Comparison of ENCODE assay signal across 1 cellular context in genomic region chr7:36366649-36367560, GRCh38.
TF ChIP-seq lines count a peak whose summit lies in the region.

No MANE protein-coding gene starts in this region.

TF ChIP-seq in HepG2, 621 proteins besides CTCF, POLR2A, EP300 and RAD21 (continued from another document and continues in another):
- no peak for TF ChIP-seq PBX2 (CRISPR knock-in tag; IDR thresholded peaks at IDR 0.05)
- no peak for TF ChIP-seq AFF4 (CRISPR knock-in tag; IDR thresholded peaks at IDR 0.05)
- TF ChIP-seq CHCHD3 (CRISPR knock-in tag; IDR thresholded peaks at IDR 0.05): no peak
- TF ChIP-seq AKNA (CRISPR knock-in tag; IDR thresholded peaks at IDR 0.05; ENCODE audit: borderline replicate concordance): no peak
- TF ChIP-seq SMC3 (IDR thresholded peaks at IDR 0.05; ENCODE audit: low read length): no peak
- TF ChIP-seq HIVEP1 (CRISPR knock-in tag; IDR thresholded peaks at IDR 0.05): peak; percentile 60; the same call in 1 of the 2 replicates
- TF ChIP-seq ELF4 (CRISPR knock-in tag; IDR thresholded peaks at IDR 0.05; ENCODE audit: borderline replicate concordance): no peak
- TF ChIP-seq ZNF317 (CRISPR knock-in tag; IDR thresholded peaks at IDR 0.05): peak; percentile 52; the same call in 1 of the 2 replicates
- TF ChIP-seq ZNF619 (CRISPR knock-in tag; IDR thresholded peaks at IDR 0.05): no peak; the same call in 1 of the 2 replicates
- TF ChIP-seq NFYB (CRISPR knock-in tag; IDR thresholded peaks at IDR 0.05): peak; percentile 20; the same call in 1 of the 2 replicates
- no peak for TF ChIP-seq CREM (IDR thresholded peaks at IDR 0.05)
- TF ChIP-seq CREM (CRISPR knock-in tag; IDR thresholded peaks at IDR 0.05): 0 out of 2 replicates have a peak, but pooled peaks have one; percentile 16
- TF ChIP-seq XRCC5 (optimal IDR thresholded peaks at IDR 0.05; ENCODE audit: low read length): peak; percentile 97
- no peak; the same call in 1 of the 2 replicates for TF ChIP-seq ZNF546 (CRISPR knock-in tag; conservative IDR thresholded peaks at IDR 0.05)
- no peak for TF ChIP-seq ZNF737 (CRISPR knock-in tag; IDR thresholded peaks at IDR 0.05; ENCODE audit: borderline replicate concordance)
- no peak for TF ChIP-seq CC2D1A (CRISPR knock-in tag; IDR thresholded peaks at IDR 0.05)
- no peak for TF ChIP-seq TGIF2 (CRISPR knock-in tag; IDR thresholded peaks at IDR 0.05)
- TF ChIP-seq TOPORS (CRISPR knock-in tag; IDR thresholded peaks at IDR 0.05): peak; percentile 95
- peak; percentile 70; the same call in 1 of the 2 replicates for TF ChIP-seq SRY (CRISPR knock-in tag; IDR thresholded peaks at IDR 0.05)
- no peak for TF ChIP-seq ZNF138 (CRISPR knock-in tag; IDR thresholded peaks at IDR 0.05; ENCODE audit: low read depth)
- peak; percentile 94 for TF ChIP-seq KDM2A (CRISPR knock-in tag; IDR thresholded peaks at IDR 0.05; ENCODE audit: borderline replicate concordance, low read depth)
- no peak for TF ChIP-seq MLXIP (CRISPR knock-in tag; IDR thresholded peaks at IDR 0.05; ENCODE audit: borderline replicate concordance)
- TF ChIP-seq RBFOX2 (IDR thresholded peaks at IDR 0.05; ENCODE audit: low read depth, low read length): peak; percentile 58; the same call in 1 of the 2 replicates
- peak; percentile 31 for TF ChIP-seq ZNF18 (CRISPR knock-in tag; IDR thresholded peaks at IDR 0.05; ENCODE audit: insufficient replicate concordance)
- TF ChIP-seq ZNF564 (CRISPR knock-in tag; IDR thresholded peaks at IDR 0.05): 0 out of 2 replicates have a peak, but pooled peaks have one; percentile 55
- TF ChIP-seq ZNF678 (CRISPR knock-in tag; IDR thresholded peaks at IDR 0.05): 0 out of 2 replicates have a peak, but pooled peaks have one; percentile 38
- TF ChIP-seq MXI1 (IDR thresholded peaks at IDR 0.05; ENCODE audit: borderline replicate concordance, low read depth, low read length): peak; percentile 75; the same call in 1 of the 3 replicates
- TF ChIP-seq MAFG (CRISPR knock-in tag; IDR thresholded peaks at IDR 0.05): no peak
- no peak for TF ChIP-seq ZNF510 (CRISPR knock-in tag; IDR thresholded peaks at IDR 0.05; ENCODE audit: low read depth)
- TF ChIP-seq ZNF274 (CRISPR knock-in tag; IDR thresholded peaks at IDR 0.05): peak; percentile 55; the same call in 1 of the 2 replicates
- TF ChIP-seq FOXK1 (CRISPR knock-in tag; IDR thresholded peaks at IDR 0.05; ENCODE audit: borderline replicate concordance, low read depth): 0 out of 2 replicates have a peak, but pooled peaks have one; percentile 50
- TF ChIP-seq GATAD1 (CRISPR knock-in tag; IDR thresholded peaks at IDR 0.05): peak; percentile 61; the same call in 1 of the 2 replicates
- no peak for TF ChIP-seq KDM4B (CRISPR knock-in tag; IDR thresholded peaks at IDR 0.05)
- no peak for TF ChIP-seq DBP (CRISPR knock-in tag; IDR thresholded peaks at IDR 0.05; ENCODE audit: not compliant biosample characterization)
- no peak for TF ChIP-seq FOXJ3 (CRISPR knock-in tag; IDR thresholded peaks at IDR 0.05; ENCODE audit: borderline replicate concordance)
- peak; percentile 79; the same call in 1 of the 2 replicates for TF ChIP-seq AKAP8 (CRISPR knock-in tag; IDR thresholded peaks at IDR 0.05)
- TF ChIP-seq ARID2 (CRISPR knock-in tag; IDR thresholded peaks at IDR 0.05; ENCODE audit: borderline replicate concordance): 0 out of 2 replicates have a peak, but pooled peaks have one; percentile 45
- no peak for TF ChIP-seq ZNF441 (CRISPR knock-in tag; IDR thresholded peaks at IDR 0.05; ENCODE audit: borderline replicate concordance)
- TF ChIP-seq RERE (CRISPR knock-in tag; IDR thresholded peaks at IDR 0.05; ENCODE audit: low read depth): no peak
